Comparison of ENCODE assay signal across 7 cellular contexts in genomic region chr2:26245231-26245732, GRCh38. TPM values are rescaled to one million over a fixed set of nuclear protein-coding genes. Genes with fewer than 3 reads are reported as not detected.
DNase-seq lines count a peak whose midpoint lies in the region; TF ChIP-seq lines count a peak whose summit lies in the region.

No MANE protein-coding gene starts in this region.

- in situ Hi-C loops in GM13977 (cut with MboI; ENCODE audit: low pct_unique_long_range_greater_than_20kb, low sequenced_read_pairs, unreplicated experiment), result no loop called here

- H3K4me3 ChIP-seq in fibroblast of the aortic adventitia (ENCODE audit: low read depth, low read length) (peak overlapping the region; percentile 99), neutrophil (ENCODE audit: low read depth in 1 of 2, low read length in 1 of 2) (peak overlapping the region; percentile 83 to 95), thymus (ENCODE audit: low read length) (peak overlapping the region; percentile 68)

- H3K27ac ChIP-seq in neutrophil (peak overlapping the region; percentile 97), thymus (ENCODE audit: low read depth) (peak overlapping the region; percentile 89)

- H3K36me3 ChIP-seq in neutrophil, result no peaks in the 10 kb centered on the region
- no peaks in the 10 kb centered on the region for H3K36me3 ChIP-seq in thymus (ENCODE audit: control insufficient read depth, insufficient read depth)

- no peaks in the 10 kb centered on the region for H3K9me3 Mint-ChIP-seq in HFFc6
- no peaks in the 10 kb centered on the region for H3K9me3 Mint-ChIP-seq in activated T-cell treated with anti-CD3 and anti-CD28 coated beads, Interleukin-2, amount 50 U/mL, for 24 hours

- no peaks in the 10 kb centered on the region for H3K9me3 ChIP-seq in neutrophil
- H3K9me3 ChIP-seq in thymus (ENCODE audit: control insufficient read depth), result no peaks in the 10 kb centered on the region

- peaks cover 48% of the 10 kb centered on the region for H3K4me1 Mint-ChIP-seq in HFFc6 (ENCODE audit: low read depth)
- H3K4me1 Mint-ChIP-seq in activated T-cell treated with anti-CD3 and anti-CD28 coated beads, Interleukin-2, amount 50 U/mL, for 24 hours (ENCODE audit: low read depth), result peaks cover 54% of the 10 kb centered on the region

- H3K27me3 Mint-ChIP-seq in HFFc6 (ENCODE audit: insufficient read depth), result no peaks in the 10 kb centered on the region
- H3K27me3 Mint-ChIP-seq in activated T-cell treated with anti-CD3 and anti-CD28 coated beads, Interleukin-2, amount 50 U/mL, for 24 hours, result no peaks in the 10 kb centered on the region

- peak overlapping the region; percentile 99 for H3K27ac Mint-ChIP-seq in HFFc6
- peak overlapping the region; percentile 100 for H3K27ac Mint-ChIP-seq in activated T-cell treated with anti-CD3 and anti-CD28 coated beads, Interleukin-2, amount 50 U/mL, for 24 hours

- H3K36me3 Mint-ChIP-seq in HFFc6 (ENCODE audit: low read depth), result no peaks in the 10 kb centered on the region
- peaks cover 38% of the 10 kb centered on the region for H3K36me3 Mint-ChIP-seq in activated T-cell treated with anti-CD3 and anti-CD28 coated beads, Interleukin-2, amount 50 U/mL, for 24 hours (ENCODE audit: low read depth)

- H3K27me3 ChIP-seq in neutrophil (no peaks in the 10 kb centered on the region), thymus (ENCODE audit: control insufficient read depth, insufficient read depth) (no peaks in the 10 kb centered on the region)

- no peak for TF ChIP-seq CTCF in GM13977 (IDR thresholded peaks at IDR 0.05; ENCODE audit: extremely low read depth, insufficient read depth, missing control alignments)
- TF ChIP-seq CTCF in HFFc6 (IDR thresholded peaks at IDR 0.05), result no peak
- TF ChIP-seq CTCF in fibroblast of the aortic adventitia (IDR thresholded peaks at IDR 0.05; ENCODE audit: insufficient read depth, low read length), result no peak
- TF ChIP-seq CTCF in neutrophil (IDR thresholded peaks at IDR 0.05), result no peak

- peak overlapping the region; percentile 99 for H3K4me3 Mint-ChIP-seq in HFFc6
- H3K4me3 Mint-ChIP-seq in activated T-cell treated with anti-CD3 and anti-CD28 coated beads, Interleukin-2, amount 50 U/mL, for 24 hours, result peak overlapping the region; percentile 95

- DNase-seq in GM13977 (ENCODE audit: low spot score) (peak; percentile 29), HFFc6 (peak; percentile 16), NCI-H345 (lab: John Stamatoyannopoulos, UW) (peak; percentile 45), fibroblast of the aortic adventitia (ENCODE audit: low read depth) (no peak)
- no peak for DNase-seq in activated T-cell treated with anti-CD3 and anti-CD28 coated beads, Interleukin-2, amount 50 U/mL, for 24 hours

- H3K4me1 ChIP-seq in neutrophil (ENCODE audit: control insufficient read depth in 1 of 2, insufficient read depth in 1 of 2, low read depth in 1 of 2, low read length in 1 of 2), result peaks cover 41 to 46% of the 10 kb centered on the region in 2 experiments
- peaks cover 18% of the 10 kb centered on the region for H3K4me1 ChIP-seq in thymus (ENCODE audit: control insufficient read depth, insufficient read depth, low read length)

- WGBS in thymus, result under 1% methylated on average over 21 of the region's 21 CpGs

RNA-seq across cellular contexts. Expression of gene HADHB, which starts 0.5 kb away (rescaled TPM):
- 100 to 1,000 TPM in 5 of 6 experiments, 10 to 100 TPM in 1; 93.9 to 119 (median 112) TPM for total RNA-seq in HFFc6 (2021; fragmentation: NEBNext Ultra II Directional; extraction: Animal tissue kit (Norgen Biotek cat#: 25700))
- total RNA-seq in fibroblast of the aortic adventitia (ENCODE audit: low replicate concordance), result 102 and 107 TPM in 2 replicates
- 92.8 TPM for polyA plus RNA-seq in thymus

RNA-seq across cellular contexts. Expression of gene HADHA, which starts 0.8 kb away (rescaled TPM):
- 100 to 1,000 TPM; 127 to 138 (median 133) TPM for total RNA-seq in HFFc6 (2021; fragmentation: NEBNext Ultra II Directional; extraction: Animal tissue kit (Norgen Biotek cat#: 25700))
- total RNA-seq in fibroblast of the aortic adventitia (ENCODE audit: low replicate concordance), result 135 and 174 TPM in 2 replicates
- polyA plus RNA-seq in thymus, result 57.1 TPM

Comparison
In these comparisons a context has a peak if more than half of its experiments do, and no peak if none do; other contexts are left out.
1. DNase-seq: peak in GM13977 (single experiment), HFFc6 (single experiment) and NCI-H345 (single experiment); none in activated T-cell treated with anti-CD3 and anti-CD28 coated beads, Interleukin-2, amount 50 U/mL, for 24 hours (single experiment) and fibroblast of the aortic adventitia (single experiment).
2. Peak in every context shown above with its lines, with median percentiles within 50 percentile points of each other: H3K4me3 ChIP-seq.